Comparison of ENCODE assay signal across 13 cellular contexts in the genomic region with DNA sequence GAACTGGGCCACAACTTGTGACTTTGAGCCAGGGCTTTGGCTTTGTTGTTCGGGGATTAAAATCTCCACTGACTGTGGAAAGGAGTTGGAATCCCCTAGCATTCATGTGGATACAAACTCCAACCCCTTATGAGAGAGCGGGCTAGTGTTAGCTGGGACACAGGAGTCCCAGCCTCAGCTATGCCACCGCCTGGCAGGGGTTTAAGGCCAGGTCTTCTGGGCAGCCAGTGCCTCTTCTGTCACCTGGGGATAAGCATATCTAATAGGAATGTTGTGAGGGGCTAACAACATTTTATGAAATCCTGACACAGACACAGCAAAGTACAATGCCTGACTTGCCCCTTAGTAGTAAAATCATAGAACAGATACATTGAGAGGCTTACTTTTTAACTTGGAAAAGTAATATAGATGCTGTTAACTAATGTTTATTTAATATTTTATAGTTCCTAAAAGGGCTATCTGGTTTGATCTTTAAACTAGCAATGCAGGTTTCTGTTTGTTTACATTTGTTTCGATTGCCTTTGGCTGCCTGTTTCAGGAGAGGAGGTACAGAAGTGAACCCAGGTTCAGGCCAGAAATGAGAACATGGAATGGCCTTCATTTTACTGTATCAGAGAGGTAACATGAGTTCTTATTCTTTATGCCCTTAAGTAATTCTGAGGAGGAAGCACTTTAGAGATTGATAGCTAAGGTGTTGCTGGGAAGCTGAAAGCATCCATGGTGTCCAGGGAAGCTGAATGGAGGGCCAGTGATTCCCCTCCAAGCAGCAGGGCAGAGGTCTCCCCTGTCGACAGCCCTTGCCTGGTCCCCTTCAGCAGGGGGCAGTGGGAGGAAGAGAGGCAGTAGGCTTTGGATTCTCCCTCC. TPM values are rescaled to one million over a fixed set of nuclear protein-coding genes. Genes with fewer than 3 reads are reported as not detected.
A peak's percentile ranks its signal among the peaks of the same experiment; 100 is the strongest.
DNase-seq lines count a peak whose midpoint lies in the region; ATAC-seq and TF ChIP-seq lines count a peak whose summit lies in the region.
"Had no signal": no experiment of that assay in that cellular context is flagged by ENCODE, and none has a peak within 500 bp of the region (broad histone marks: within the 10 kb centered on the region; RNA-seq: fewer than 3 reads in every experiment).

No MANE protein-coding gene starts in this region.

- H3K27me3 Mint-ChIP-seq in memory B cell, result no peaks in the 10 kb centered on the region
- H3K27me3 Mint-ChIP-seq in stimulated activated naive B cell treated with anti-CD40 and anti-IgM and Interleukin-4, amounts not matched to agents 10 μg/mL and 1 μg/mL and 100 μg/mL, for 72 hours, result no peaks in the 10 kb centered on the region

- no peaks in the 10 kb centered on the region for H3K27me3 ChIP-seq in Peyer's patch

- peak overlapping the region in 2 of 4 donors; percentile 20 to 23 for H3K4me3 ChIP-seq in Peyer's patch

- H3K4me1 ChIP-seq in Peyer's patch, result peaks cover 0 to 39% (median 3%) of the 10 kb centered on the region in 4 donors

- peak overlapping the region in 3 of 4 donors; percentile 68 to 90 (median 79) for H3K27ac ChIP-seq in Peyer's patch

- no peaks in the 10 kb centered on the region for H3K9me3 ChIP-seq in Peyer's patch

- no peaks in the 10 kb centered on the region for H3K36me3 ChIP-seq in Peyer's patch

- H3K36me3 Mint-ChIP-seq in memory B cell, result peaks cover 2% of the 10 kb centered on the region
- peaks cover 12 to 37% of the 10 kb centered on the region in 2 donors for H3K36me3 Mint-ChIP-seq in stimulated activated naive B cell treated with anti-CD40 and anti-IgM and Interleukin-4, amounts not matched to agents 10 μg/mL and 1 μg/mL and 100 μg/mL, for 72 hours

- no peaks in the 10 kb centered on the region for H3K9me3 Mint-ChIP-seq in memory B cell
- no peaks in the 10 kb centered on the region for H3K9me3 Mint-ChIP-seq in stimulated activated naive B cell treated with anti-CD40 and anti-IgM and Interleukin-4, amounts not matched to agents 10 μg/mL and 1 μg/mL and 100 μg/mL, for 72 hours
- H3K9me3 Mint-ChIP-seq: activated T-helper 2 cell treated with anti-CD3 and anti-CD28 coated beads, Interferon-gamma antibody, Interleukin-2, Interleukin-4, amounts not matched to agents 10 μg/mL and 5 μg/mL and 100 μg/mL, durations not matched to agents 14 hours and 24 hours and 36 hours had no signal

- peaks cover 18% of the 10 kb centered on the region for H3K4me1 Mint-ChIP-seq in memory B cell
- peaks cover 38 to 74% of the 10 kb centered on the region in 2 donors for H3K4me1 Mint-ChIP-seq in stimulated activated naive B cell treated with anti-CD40 and anti-IgM and Interleukin-4, amounts not matched to agents 10 μg/mL and 1 μg/mL and 100 μg/mL, for 72 hours

- no peak for TF ChIP-seq CTCF in Peyer's patch (IDR thresholded peaks at IDR 0.05)

- peak overlapping the region; percentile 47 for H3K27ac Mint-ChIP-seq in memory B cell
- H3K27ac Mint-ChIP-seq in stimulated activated naive B cell treated with anti-CD40 and anti-IgM and Interleukin-4, amounts not matched to agents 10 μg/mL and 1 μg/mL and 100 μg/mL, for 72 hours, result peak overlapping the region; percentile 75

- H3K4me3 Mint-ChIP-seq in memory B cell, result no peak overlapping the region
- peak overlapping the region; percentile 14 to 32 for H3K4me3 Mint-ChIP-seq in stimulated activated naive B cell treated with anti-CD40 and anti-IgM and Interleukin-4, amounts not matched to agents 10 μg/mL and 1 μg/mL and 100 μg/mL, for 72 hours

- no peak for TF ChIP-seq POLR2A in Peyer's patch (IDR thresholded peaks at IDR 0.05)

- ATAC-seq in memory B cell (ENCODE audit: low read depth), result no peak
- no peak for ATAC-seq in stimulated activated naive B cell treated with anti-CD40 and anti-IgM and Interleukin-4, amounts not matched to agents 10 μg/mL and 1 μg/mL and 100 μg/mL, for 72 hours (replicated peaks)
- ATAC-seq in GM19455 (IDR thresholded peaks at IDR 0.05; ENCODE audit: unreplicated experiment), result no peak

- peak; percentile 19 for DNase-seq in DMS53 (lab: John Stamatoyannopoulos, UW)
- DNase-seq in DMS53 treated with DMSO at 0.1 percent for 48 hours (lab: John Stamatoyannopoulos, UW; ENCODE audit: unreplicated experiment), result no peak
- no peak for DNase-seq in Peyer's patch
- no peak for DNase-seq in memory B cell (ENCODE audit: low spot score in 2 of 2)
- DNase-seq in stimulated activated naive B cell treated with anti-CD40 and anti-IgM and Interleukin-4, amounts not matched to agents 10 μg/mL and 1 μg/mL and 100 μg/mL, for 72 hours, result no peak
- DNase-seq in AG08396 (ENCODE audit: low spot score), result no peak
- no peak for DNase-seq in DMS 273 treated with DMSO at 0.1 percent for 48 hours (lab: John Stamatoyannopoulos, UW)
- DNase-seq: activated CD4-positive, alpha-beta T cell treated with anti-CD3 and anti-CD28 coated beads, Interleukin-2, amount 50 U/mL, for 48 hours; effector CD8-positive, alpha-beta T cell; NCI-H1092 treated with DMSO at 0.1 percent for 48 hours; NCI-H446 had no signal

RNA-seq across cellular contexts. Expression of a gene that starts 8.7 kb away (rescaled TPM):
- total RNA-seq in Peyer's patch, result 100 to 1,000 TPM; 144 to 231 (median 203) TPM
